In genomic region chr7:151851782-151852181, GRCh38 we compare ENCODE assay signal across 10 cellular contexts. TPM values are rescaled to one million over a fixed set of nuclear protein-coding genes. Genes with fewer than 3 reads are reported as not detected.
DNase-seq lines count a peak whose midpoint lies in the region; ATAC-seq and TF ChIP-seq lines count a peak whose summit lies in the region.
"Had no signal": no experiment of that assay in that cellular context is flagged by ENCODE, and none has a peak within 500 bp of the region (broad histone marks: within the 10 kb centered on the region; RNA-seq: fewer than 3 reads in every experiment).

No MANE protein-coding gene starts in this region.

- intact Hi-C loops in posterior vena cava (cut with DNase I): no loop called here

- H3K4me3 ChIP-seq in HL-60 (replicated peaks; ENCODE audit: insufficient read depth, low read length): peak overlapping the region; percentile 21
- H3K4me3 ChIP-seq in esophagus (ENCODE audit: low read depth in 1 of 2, low read length in 2 of 2): peak overlapping the region; percentile 11 to 20

- peak; percentile 9 for ATAC-seq in GM18511 (IDR thresholded peaks at IDR 0.05; ENCODE audit: unreplicated experiment)

- H3K27ac ChIP-seq in HL-60 (replicated peaks) (peak overlapping the region; percentile 81), esophagus (ENCODE audit: low read depth in 2 of 2, low read length in 1 of 2) (peak overlapping the region; percentile 18 to 82)

- no peaks in the 10 kb centered on the region for H3K36me3 ChIP-seq in esophagus (ENCODE audit: control insufficient read depth in 2 of 2, insufficient read depth in 2 of 2, low read length in 1 of 2)

- H3K9me3 ChIP-seq in esophagus (ENCODE audit: control insufficient read depth in 2 of 2, insufficient read depth in 1 of 2, low read depth in 1 of 2, low read length in 1 of 2): no peaks in the 10 kb centered on the region

- peak; percentile 56 to 78 for DNase-seq in HL-60 (ENCODE audit: low read depth in 1 of 2, low spot score in 1 of 2)
- DNase-seq in posterior vena cava (ENCODE audit: low spot score): peak; percentile 83
- no peak for DNase-seq in NCI-H1048 (lab: John Stamatoyannopoulos, UW)
- DNase-seq in stimulated activated naive CD4-positive, alpha-beta T cell treated with Interleukin-2 at 50 U/mL for 16 hours (lab: John Stamatoyannopoulos, UW): no peak
- no peak for DNase-seq in stimulated activated naive CD4-positive, alpha-beta T cell (lab: John Stamatoyannopoulos, UW)
- DNase-seq in HK-2 (ENCODE audit: unreplicated experiment): no peak
- DNase-seq: dermis blood vessel endothelial cell, NCI-H1105 had no signal

- TF ChIP-seq CTCF in HL-60 (IDR thresholded peaks at IDR 0.05; ENCODE audit: insufficient read depth, low read length): no peak

- peaks cover 0 to 20% of the 10 kb centered on the region in 2 donors for H3K4me1 ChIP-seq in esophagus (ENCODE audit: control insufficient read depth in 2 of 2, insufficient read depth in 2 of 2, low read length in 1 of 2)

- WGBS in esophagus, 2 donors: 29 to 35% methylated on average over 13 of the region's 13 CpGs

- H3K27me3 ChIP-seq in HL-60 (ENCODE audit: insufficient read depth, poor library complexity, severe bottlenecking) (no peaks in the 10 kb centered on the region), esophagus (ENCODE audit: control insufficient read depth in 1 of 2, insufficient read depth in 2 of 2, low read length in 2 of 2) (no peaks in the 10 kb centered on the region)

RNA-seq across cellular contexts. Expression of gene PRKAG2, which starts 25.1 kb away (rescaled TPM):
- polyA plus RNA-seq in esophagus: 10 to 100 TPM in 1 of 2 donors, 1 to 10 TPM in 1; 9.0 to 11.2 TPM
- 10 to 100 TPM; 91.8 to 94.2 TPM for total RNA-seq in posterior vena cava

Comparison
In these comparisons a context has a peak if more than half of its experiments do, and no peak if none do; other contexts are left out.
1. DNase-seq: peak in HL-60 (2 of 2) and posterior vena cava (single experiment); none in NCI-H1048 (single experiment), stimulated activated naive CD4-positive, alpha-beta T cell treated with Interleukin-2 at 50 U/mL for 16 hours (single experiment), stimulated activated naive CD4-positive, alpha-beta T cell (0 of 6) and HK-2 (single experiment).